In the genomic region with DNA sequence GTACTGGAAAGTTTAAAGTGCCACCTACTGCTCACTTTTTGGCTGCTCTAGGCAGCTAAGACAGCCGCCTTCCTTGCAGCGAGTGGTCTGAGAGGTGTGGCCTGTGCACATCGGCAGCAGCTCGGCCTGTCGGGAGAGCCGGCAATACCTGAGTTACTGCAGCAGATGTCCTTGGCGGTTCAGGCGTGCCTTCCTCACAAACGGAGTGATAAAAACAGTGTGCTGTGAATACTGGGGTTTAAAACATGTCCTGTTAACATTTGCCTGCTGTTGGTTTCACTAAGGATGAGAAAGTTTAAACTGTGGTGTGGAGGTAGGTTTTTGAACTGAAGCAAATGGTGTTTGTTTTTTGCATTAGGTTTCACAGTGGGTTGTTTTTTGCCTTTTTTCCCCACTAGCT, we compare ENCODE assay signal across 13 cellular contexts. TPM values are rescaled to one million over a fixed set of nuclear protein-coding genes. Genes with fewer than 3 reads are reported as not detected.
DNase-seq lines count a peak whose midpoint lies in the region; ATAC-seq and TF ChIP-seq lines count a peak whose summit lies in the region.
"Had no signal": no experiment of that assay in that cellular context is flagged by ENCODE, and none has a peak within 500 bp of the region (broad histone marks: within the 10 kb centered on the region; RNA-seq: fewer than 3 reads in every experiment).

No MANE protein-coding gene starts in this region.

- peaks cover 18% of the 10 kb centered on the region for H3K4me1 ChIP-seq in foreskin keratinocyte
- H3K4me1 ChIP-seq in SJCRH30, result no peaks in the 10 kb centered on the region
- H3K4me1 ChIP-seq in BE2C, result peaks cover 13% of the 10 kb centered on the region

- DNase-seq in GM12864 (ENCODE audit: low read depth) (peak; percentile 90), foreskin keratinocyte (peak in 1 of 2 donors; percentile 15), SJCRH30 (no peak), BE2C (no peak), omental fat pad (ENCODE audit: low spot score) (no peak)
- DNase-seq: activated CD4-positive, alpha-beta T cell treated with anti-CD3 and anti-CD28 coated beads, Interleukin-2, amount 50 U/mL, for 1 hour; hippocampal formation; NCI-H446 treated with DMSO at 0.1 percent for 48 hours; SHP77 treated with DMSO at 0.1 percent for 48 hours had no signal

- H3K9me3 ChIP-seq in SJCRH30 (replicated peaks) (no peaks in the 10 kb centered on the region), BE2C (no peaks in the 10 kb centered on the region)
- H3K9me3 ChIP-seq: upper lobe of left lung had no signal

- H3K27me3 ChIP-seq in foreskin keratinocyte, result no peaks in the 10 kb centered on the region
- no peaks in the 10 kb centered on the region for H3K27me3 ChIP-seq in SJCRH30
- no peaks in the 10 kb centered on the region for H3K27me3 ChIP-seq in BE2C
- H3K27me3 ChIP-seq: upper lobe of left lung had no signal

- H3K36me3 ChIP-seq in SJCRH30 (peaks cover 34% of the 10 kb centered on the region), BE2C (peaks cover 58% of the 10 kb centered on the region)

- peaks cover 5% of the 10 kb centered on the region for H3K36me3 Mint-ChIP-seq in IgD-negative memory B cell

- H3K27ac Mint-ChIP-seq in IgD-negative memory B cell, result peak overlapping the region; percentile 76 to 93 (median 76)
- H3K27ac Mint-ChIP-seq: GM23338 had no signal

- peak overlapping the region in 3 of 4 donors; percentile 8 to 46 (median 33) for H3K4me3 Mint-ChIP-seq in IgD-negative memory B cell
- H3K4me3 Mint-ChIP-seq: GM23338 had no signal

- H3K4me1 Mint-ChIP-seq in IgD-negative memory B cell, result peaks cover 31 to 45% (median 36%) of the 10 kb centered on the region in 3 donors

- no peaks in the 10 kb centered on the region for H3K27me3 Mint-ChIP-seq in IgD-negative memory B cell

- H3K27ac ChIP-seq in foreskin keratinocyte (no peak overlapping the region), SJCRH30 (no peak overlapping the region)

- H3K9me3 Mint-ChIP-seq in IgD-negative memory B cell, result no peaks in the 10 kb centered on the region
- H3K9me3 Mint-ChIP-seq: GM23338 had no signal

- no peak overlapping the region for H3K4me3 ChIP-seq in GM12864 (ENCODE audit: low read depth, low read length)
- no peak overlapping the region for H3K4me3 ChIP-seq in SJCRH30
- H3K4me3 ChIP-seq in BE2C (ENCODE audit: low read depth, low read length), result no peak overlapping the region
- H3K4me3 ChIP-seq: GM23338, upper lobe of left lung had no signal

- ATAC-seq in GM19324 (IDR thresholded peaks at IDR 0.05; ENCODE audit: low FRiP score, unreplicated experiment), result peak; percentile 37
- ATAC-seq in foreskin keratinocyte, result no peak
- ATAC-seq in omental fat pad (ENCODE audit: low FRiP score), result no peak
- ATAC-seq: GM23338 had no signal

- TF ChIP-seq CTCF in GM12864 (IDR thresholded peaks at IDR 0.05; ENCODE audit: low read depth, low read length, missing control alignments) (peak; percentile 17), foreskin keratinocyte (conservative IDR thresholded peaks at IDR 0.05) (peak; percentile 45), BE2C (IDR thresholded peaks at IDR 0.05; ENCODE audit: low read depth, low read length) (no peak), omental fat pad (IDR thresholded peaks at IDR 0.05) (no peak)

RNA-seq across cellular contexts. Expression of a gene that starts 12.9 kb away (rescaled TPM):
- polyA plus RNA-seq in IgD-negative memory B cell (42.8 TPM), foreskin keratinocyte (22.3 and 26.7 TPM in 2 replicates)
- total RNA-seq in foreskin keratinocyte (22.4 and 27.0 TPM in 2 replicates), omental fat pad (1 to 10 TPM; 3.2 to 9.1 (median 5.1) TPM)
- 19.5 and 23.6 TPM in 2 replicates for total RNA-seq in SJCRH30 (2014; rRNA removed; shearing (Covaris generic))
- polyA plus RNA-seq in BE2C (2012; ENCODE audit: insufficient read depth, insufficient read length, low read depth), result 26.8 TPM

RNA-seq across cellular contexts. Expression of a gene that starts 33.1 kb away (rescaled TPM):
- polyA plus RNA-seq in IgD-negative memory B cell (378 TPM), foreskin keratinocyte (506 and 584 TPM in 2 replicates)
- total RNA-seq in foreskin keratinocyte (382 TPM in 2 replicates), omental fat pad (100 to 1,000 TPM; 281 to 323 (median 308) TPM)
- 410 and 447 TPM in 2 replicates for total RNA-seq in SJCRH30 (2014; rRNA removed; shearing (Covaris generic))
- 1,797 TPM for polyA plus RNA-seq in BE2C (2012; ENCODE audit: insufficient read depth, insufficient read length, low read depth)

RNA-seq across cellular contexts. Expression of a gene that starts 45.3 kb away (rescaled TPM):
- polyA plus RNA-seq in IgD-negative memory B cell (108 TPM), foreskin keratinocyte (77.8 and 78.1 TPM in 2 replicates)
- total RNA-seq in foreskin keratinocyte (86.5 and 86.6 TPM in 2 replicates), omental fat pad (100 to 1,000 TPM; 154 to 242 (median 185) TPM)
- total RNA-seq in SJCRH30 (2014; rRNA removed; shearing (Covaris generic)), result 37.1 and 40.4 TPM in 2 replicates
- polyA plus RNA-seq in BE2C (2012; ENCODE audit: insufficient read depth, insufficient read length, low read depth), result 258 TPM

RNA-seq across cellular contexts. Expression of a gene that starts 45.8 kb away (rescaled TPM):
- polyA plus RNA-seq in IgD-negative memory B cell (not detected), foreskin keratinocyte (0.28 TPM in 1 of 2 replicates, not detected in the other)
- total RNA-seq in foreskin keratinocyte (0.25 and 0.65 TPM in 2 replicates), omental fat pad (1 to 10 TPM in 1 of 4 donors, not detected in 3; 4.3 TPM)
- total RNA-seq in SJCRH30 (2014; rRNA removed; shearing (Covaris generic)), result not detected in 2 replicates
- polyA plus RNA-seq in BE2C (2012; ENCODE audit: insufficient read depth, insufficient read length, low read depth), result 11.2 TPM
- total RNA-seq: GM23338 had no signal
- polyA plus RNA-seq: GM23338 had no signal

RNA-seq across cellular contexts. Expression of a gene that starts 47.0 kb away (rescaled TPM):
- polyA plus RNA-seq in IgD-negative memory B cell (0.11 TPM), foreskin keratinocyte (2.1 and 3.0 TPM in 2 replicates)
- total RNA-seq in foreskin keratinocyte (3.5 and 3.7 TPM in 2 replicates), omental fat pad (1 to 10 TPM; 1.4 to 3.9 (median 1.7) TPM)
- total RNA-seq in SJCRH30 (2014; rRNA removed; shearing (Covaris generic)), result 1.9 and 4.4 TPM in 2 replicates
- polyA plus RNA-seq in BE2C (2012; ENCODE audit: insufficient read depth, insufficient read length, low read depth), result 4.4 TPM

Comparison
In these comparisons a context has a peak if more than half of its experiments do, and no peak if none do; other contexts are left out.
1. CTCF ChIP-seq: peak in GM12864 (single experiment) and foreskin keratinocyte (single experiment); none in BE2C (single experiment) and omental fat pad (0 of 3).